In genomic region chr9:81250041-81250440, GRCh38 we compare ENCODE assay signal across 35 cellular contexts.
"Had no signal": no experiment of that assay in that cellular context is flagged by ENCODE, and none has a peak within 500 bp of the region (broad histone marks: within the 10 kb centered on the region; RNA-seq: fewer than 3 reads in every experiment).

No MANE protein-coding gene starts in this region.

- H3K27me3 ChIP-seq: MG63 had no signal

- DNase-seq: Karpas-422, Kasumi-1, MG63, MM.1S, MV-4-11, NCI-H1048, NCI-H1092, NCI-H1092 treated with DMSO at 0.1 percent for 48 hours, NCI-H1105, NCI-H1105 treated with DMSO at 0.1 percent for 48 hours, NCI-H1417, NCI-H1417 treated with DMSO at 0.1 percent for 48 hours, NCI-H1436, NCI-H1436 treated with DMSO at 0.1 percent for 48 hours, NCI-H146, NCI-H1694, NCI-H1694 treated with DMSO at 0.1 percent for 48 hours, NCI-H187, NCI-H187 treated with DMSO at 0.1 percent for 48 hours, NCI-H1930, NCI-H2029, NCI-H2029 treated with DMSO at 0.1 percent for 48 hours, NCI-H2081, NCI-H2081 treated with DMSO at 0.1 percent for 48 hours, NCI-H2107, NCI-H2171, NCI-H2171 treated with DMSO at 0.1 percent for 48 hours, NCI-H2227 treated with DMSO at 0.1 percent for 48 hours, NCI-H226, NCI-H345, NCI-H446, NCI-H446 treated with DMSO at 0.1 percent for 48 hours, NCI-H510A, NCI-H510A treated with DMSO at 0.1 percent for 48 hours had no signal

- H3K9me3 ChIP-seq: MG63 had no signal

- H3K36me3 ChIP-seq: MG63 had no signal

- H3K27ac ChIP-seq: KMS-11 had no signal

- H3K4me3 ChIP-seq: MG63 had no signal

- H3K9ac ChIP-seq: KMS-11 had no signal

- H3K4me2 ChIP-seq: KMS-11 had no signal
